ENCODE assay signal across 14 cellular contexts in the genomic region with DNA sequence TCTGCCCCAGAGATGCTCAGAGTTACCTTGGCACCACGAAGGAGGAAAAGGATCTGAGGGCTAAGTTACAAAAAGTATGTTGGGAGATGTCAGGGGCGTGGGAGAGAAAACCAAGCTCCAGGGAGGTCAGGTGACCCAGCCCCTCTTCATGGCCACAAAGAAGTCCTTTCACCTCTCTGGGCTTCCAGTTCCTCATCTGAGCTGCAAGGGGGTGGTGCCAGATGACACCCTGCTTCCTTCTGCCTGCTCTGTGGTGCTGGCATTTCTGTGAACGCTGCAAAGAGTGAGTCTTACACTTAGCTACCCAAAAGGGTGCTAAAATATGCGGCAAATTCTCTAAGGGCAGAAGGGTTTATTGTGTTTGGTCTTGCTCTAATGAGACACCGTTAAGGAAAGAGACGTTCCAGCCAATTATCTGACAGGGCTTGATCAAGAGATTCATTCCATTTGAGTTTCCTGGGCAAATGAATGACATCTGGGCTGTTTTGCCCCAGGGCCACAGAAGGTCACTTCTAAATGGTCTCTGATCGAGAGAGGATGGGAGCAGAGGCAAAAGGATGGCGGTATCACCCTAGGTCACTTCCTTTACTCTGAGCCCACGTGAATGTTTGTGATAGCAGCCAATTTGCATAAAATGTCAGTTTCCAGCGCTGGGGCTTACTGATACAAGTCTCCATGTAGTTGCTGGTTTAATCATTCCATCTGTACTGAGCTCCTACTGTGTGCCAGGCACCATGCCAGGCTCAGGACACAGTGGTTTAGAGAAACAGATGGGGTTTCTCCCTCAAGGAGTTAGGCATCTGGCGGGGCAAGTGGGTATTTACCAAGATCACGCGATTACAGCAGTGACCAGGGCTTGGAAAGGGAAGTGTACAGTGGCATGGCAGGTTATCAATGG.
A peak's percentile ranks its signal among the peaks of the same experiment; 100 is the strongest.
DNase-seq lines count a peak whose midpoint lies in the region; ATAC-seq and TF ChIP-seq lines count a peak whose summit lies in the region.
"Had no signal": no experiment of that assay in that cellular context is flagged by ENCODE, and none has a peak within 500 bp of the region (broad histone marks: within the 10 kb centered on the region; RNA-seq: fewer than 3 reads in every experiment).

No MANE protein-coding gene starts in this region.

- peaks cover 7% of the 10 kb centered on the region for H3K9me3 ChIP-seq in neural progenitor cell (ENCODE audit: low read depth)
- peaks cover 12% of the 10 kb centered on the region for H3K9me3 ChIP-seq in left ventricle myocardium inferior (replicated peaks)

- no peaks in the 10 kb centered on the region for H3K4me1 ChIP-seq in neural progenitor cell
- no peaks in the 10 kb centered on the region for H3K4me1 ChIP-seq in left ventricle myocardium inferior

- no peak overlapping the region for H3K4me2 ChIP-seq in neural progenitor cell

- H3K79me2 ChIP-seq in neural progenitor cell (ENCODE audit: low read depth) = no peaks in the 10 kb centered on the region

- peak overlapping the region; percentile 44 for H3K27ac Mint-ChIP-seq in neural progenitor cell
- H3K27ac Mint-ChIP-seq: activated CD4-positive, alpha-beta T cell treated with anti-CD3 and anti-CD28 coated beads, Interleukin-2, amount 10 ng/mL, durations not matched to agents 24 days and 14 days; activated T-helper 17 cell treated with anti-CD3 and anti-CD28 coated beads, Interleukin-2, amount 50 U/mL, for 72 hours had no signal

- peaks cover 5% of the 10 kb centered on the region for H3K27me3 Mint-ChIP-seq in neural progenitor cell (ENCODE audit: insufficient read depth, low read depth)
- H3K27me3 Mint-ChIP-seq: activated CD4-positive, alpha-beta T cell treated with anti-CD3 and anti-CD28 coated beads, Interleukin-2, amount 10 ng/mL, durations not matched to agents 24 days and 14 days; activated T-helper 17 cell treated with anti-CD3 and anti-CD28 coated beads, Interleukin-2, amount 50 U/mL, for 72 hours had no signal

- DNase-seq in GF-D8 (lab: John Stamatoyannopoulos, UW) (peak; percentile 28), NB4 (ENCODE audit: low read depth) (peak; percentile 74), neural progenitor cell (ENCODE audit: low spot score) (no peak), Right ventricle myocardium superior (no peak), left ventricle myocardium inferior (no peak)
- DNase-seq in NK-92 treated with Interleukin-12 subunit alpha and Interleukin-12 subunit beta, amount 100 ng/mL, for 24 hours (lab: John Stamatoyannopoulos, UW) = no peak
- DNase-seq: activated CD4-positive, alpha-beta T cell treated with anti-CD3 and anti-CD28 coated beads, Interleukin-2, amount 10 ng/mL, durations not matched to agents 24 days and 14 days; NCI-H1417; NCI-H82; stimulated activated naive CD4-positive, alpha-beta T cell had no signal

- H3K9ac ChIP-seq in neural progenitor cell = no peak overlapping the region

- no peak overlapping the region for H3K4me3 Mint-ChIP-seq in neural progenitor cell
- H3K4me3 Mint-ChIP-seq: activated CD4-positive, alpha-beta T cell treated with anti-CD3 and anti-CD28 coated beads, Interleukin-2, amount 10 ng/mL, durations not matched to agents 24 days and 14 days; activated T-helper 17 cell treated with anti-CD3 and anti-CD28 coated beads, Interleukin-2, amount 50 U/mL, for 72 hours had no signal

- no peaks in the 10 kb centered on the region for H3F3A ChIP-seq in neural progenitor cell (ENCODE audit: low read depth)

- H4K20me1 ChIP-seq in neural progenitor cell (ENCODE audit: low read depth) = no peaks in the 10 kb centered on the region

- no peaks in the 10 kb centered on the region for H3K9me3 Mint-ChIP-seq in neural progenitor cell
- H3K9me3 Mint-ChIP-seq: activated CD4-positive, alpha-beta T cell treated with anti-CD3 and anti-CD28 coated beads, Interleukin-2, amount 10 ng/mL, durations not matched to agents 24 days and 14 days; activated T-helper 17 cell treated with anti-CD3 and anti-CD28 coated beads, Interleukin-2, amount 50 U/mL, for 72 hours had no signal

- no peak for ATAC-seq in Right ventricle myocardium superior (ENCODE audit: poor library complexity)
- ATAC-seq in GM19455 (IDR thresholded peaks at IDR 0.05; ENCODE audit: unreplicated experiment) = no peak
- ATAC-seq: activated T-helper 17 cell treated with anti-CD3 and anti-CD28 coated beads, Interleukin-2, amount 50 U/mL, for 72 hours had no signal

- H3K36me3 ChIP-seq in neural progenitor cell = no peaks in the 10 kb centered on the region
- H3K36me3 ChIP-seq in left ventricle myocardium inferior = peaks cover 65% of the 10 kb centered on the region
- H3K36me3 ChIP-seq: brain microvascular endothelial cell had no signal

- H3K4me3 ChIP-seq in NB4 (ENCODE audit: low read depth, low read length) = no peak overlapping the region
- H3K4me3 ChIP-seq in neural progenitor cell = no peak overlapping the region
- no peak overlapping the region for H3K4me3 ChIP-seq in left ventricle myocardium inferior

- H2AFZ ChIP-seq in neural progenitor cell (replicated peaks) = no peak overlapping the region

- no peak for TF ChIP-seq CTCF in NB4 (IDR thresholded peaks at IDR 0.05; ENCODE audit: low read depth, low read length)
- no peak for TF ChIP-seq CTCF in neural progenitor cell (IDR thresholded peaks at IDR 0.05)
- TF ChIP-seq CTCF in left ventricle myocardium inferior (IDR thresholded peaks at IDR 0.05; ENCODE audit: borderline replicate concordance) = no peak

- peaks cover 24% of the 10 kb centered on the region for H3K36me3 Mint-ChIP-seq in neural progenitor cell

- intact Hi-C loops in Right ventricle myocardium superior (cut with DNase I) = no loop called here
- intact Hi-C loops in left ventricle myocardium inferior (cut with micrococcal nuclease) = no loop called here

- no peak for TF ChIP-seq POLR2A in NB4 (IDR thresholded peaks at IDR 0.05; ENCODE audit: extremely low read depth, insufficient read length)

- no peaks in the 10 kb centered on the region for H3K27me3 ChIP-seq in neural progenitor cell
- H3K27me3 ChIP-seq in left ventricle myocardium inferior (ENCODE audit: low read depth) = no peaks in the 10 kb centered on the region
- H3K27me3 ChIP-seq: brain microvascular endothelial cell had no signal

- peak overlapping the region; percentile 51 for H3K27ac ChIP-seq in cingulate gyrus (ENCODE audit: low read depth, low read length)
- H3K27ac ChIP-seq in neural progenitor cell = no peak overlapping the region
- H3K27ac ChIP-seq in left ventricle myocardium inferior (replicated peaks) = no peak overlapping the region
- H3K27ac ChIP-seq: brain microvascular endothelial cell had no signal

- H3K4me1 Mint-ChIP-seq in neural progenitor cell = peaks cover 48% of the 10 kb centered on the region
- H3K4me1 Mint-ChIP-seq: activated CD4-positive, alpha-beta T cell treated with anti-CD3 and anti-CD28 coated beads, Interleukin-2, amount 10 ng/mL, durations not matched to agents 24 days and 14 days; activated T-helper 17 cell treated with anti-CD3 and anti-CD28 coated beads, Interleukin-2, amount 50 U/mL, for 72 hours had no signal

Comparison
In these comparisons a context has a peak if more than half of its experiments do, and no peak if none do; other contexts are left out.
1. DNase-seq: peak in GF-D8 (single experiment) and NB4 (single experiment); none in neural progenitor cell (single experiment), Right ventricle myocardium superior (single experiment), NK-92 treated with Interleukin-12 subunit alpha and Interleukin-12 subunit beta, amount 100 ng/mL, for 24 hours (single experiment) and left ventricle myocardium inferior (single experiment).